ENCODE assay signal across 9 cellular contexts in the genomic region with DNA sequence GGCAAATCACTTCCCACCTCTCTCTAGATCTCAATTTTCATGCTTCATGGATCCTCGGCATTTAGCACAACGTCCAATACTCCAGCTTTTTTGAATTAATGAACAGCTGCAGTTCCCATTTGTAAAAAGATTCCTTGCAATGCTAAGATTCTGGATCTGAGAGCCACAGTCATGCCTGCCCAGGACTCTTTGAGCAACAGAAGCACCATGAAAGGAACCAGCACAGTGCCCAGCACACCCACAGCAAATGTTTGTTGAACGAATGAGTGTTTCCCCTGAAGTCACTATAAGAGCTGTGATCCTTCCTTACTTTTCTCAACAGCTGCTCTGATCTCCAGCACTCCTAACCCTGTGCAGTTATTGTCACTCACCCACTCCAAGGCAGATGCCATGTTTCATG. TPM values are rescaled to one million over a fixed set of nuclear protein-coding genes. Genes with fewer than 3 reads are reported as not detected.
DNase-seq lines count a peak whose midpoint lies in the region; ATAC-seq and TF ChIP-seq lines count a peak whose summit lies in the region.
"Had no signal": no experiment of that assay in that cellular context is flagged by ENCODE, and none has a peak within 500 bp of the region (broad histone marks: within the 10 kb centered on the region; RNA-seq: fewer than 3 reads in every experiment).

No MANE protein-coding gene starts in this region.

- no peak for TF ChIP-seq CTCF in heart right ventricle (IDR thresholded peaks at IDR 0.05)
- TF ChIP-seq CTCF in nephron (IDR thresholded peaks at IDR 0.05; ENCODE audit: unreplicated experiment in 3 of 3) = no peak
- no peak for TF ChIP-seq CTCF in uterus (IDR thresholded peaks at IDR 0.05)
- no peak for TF ChIP-seq CTCF in progenitor cell of endocrine pancreas (IDR thresholded peaks at IDR 0.05; ENCODE audit: unreplicated experiment)

- no peaks in the 10 kb centered on the region for H3K9me3 Mint-ChIP-seq in nephron
- no peaks in the 10 kb centered on the region for H3K9me3 Mint-ChIP-seq in progenitor cell of endocrine pancreas (ENCODE audit: low read depth)

- peaks cover 68% of the 10 kb centered on the region for H3K4me1 Mint-ChIP-seq in nephron
- peaks cover 24% of the 10 kb centered on the region for H3K4me1 Mint-ChIP-seq in progenitor cell of endocrine pancreas (ENCODE audit: low read depth)

- H3K4me1 ChIP-seq in heart right ventricle (peaks cover 43 to 99% (median 90%) of the 10 kb centered on the region in 9 donors), uterus (peaks cover 24 to 41% of the 10 kb centered on the region in 2 donors)

- H3K4me3 Mint-ChIP-seq in nephron (peak overlapping the region in 2 of 3 experiments; percentile 2 to 28), progenitor cell of endocrine pancreas (ENCODE audit: low read depth) (no peak overlapping the region)

- H3K27me3 ChIP-seq in heart right ventricle (no peaks in the 10 kb centered on the region), uterus (no peaks in the 10 kb centered on the region)

- WGBS in heart right ventricle, 2 donors = 52 to 76% methylated on average over 3 of the region's 3 CpGs

- ATAC-seq in heart right ventricle = no peak
- ATAC-seq in left ventricle myocardium superior = no peak
- ATAC-seq in HG03108 (IDR thresholded peaks at IDR 0.05; ENCODE audit: unreplicated experiment) = no peak

- H3K9me3 ChIP-seq in heart right ventricle (no peaks in the 10 kb centered on the region), uterus (no peaks in the 10 kb centered on the region)

- H3K4me3 ChIP-seq in heart right ventricle = no peak overlapping the region
- H3K4me3 ChIP-seq in uterus = no peak overlapping the region

- DNase-seq in heart right ventricle = no peak
- DNase-seq in left ventricle myocardium superior = no peak
- DNase-seq in uterus = no peak
- DNase-seq in OCI-M1 (lab: John Stamatoyannopoulos, UW) = no peak
- no peak for DNase-seq in progenitor cell of endocrine pancreas (ENCODE audit: low spot score, unreplicated experiment)
- DNase-seq: SW 1271 had no signal

- no peak for TF ChIP-seq POLR2A in uterus (IDR thresholded peaks at IDR 0.05)

- H3K36me3 Mint-ChIP-seq in nephron (ENCODE audit: low read depth) (no peaks in the 10 kb centered on the region), progenitor cell of endocrine pancreas (ENCODE audit: insufficient read depth) (no peaks in the 10 kb centered on the region)

- H3K36me3 ChIP-seq in heart right ventricle = no peaks in the 10 kb centered on the region
- no peaks in the 10 kb centered on the region for H3K36me3 ChIP-seq in uterus

- H3K27me3 Mint-ChIP-seq in nephron (ENCODE audit: low read depth) (peaks cover 8% of the 10 kb centered on the region), progenitor cell of endocrine pancreas (no peaks in the 10 kb centered on the region)

- intact Hi-C loops in heart right ventricle (cut with DNase I) (no loop called here), left ventricle myocardium superior (cut with micrococcal nuclease) (no loop called here), uterus (cut with DNase I; ENCODE audit: low total_unique reads) (no loop called here)

- H3K27ac ChIP-seq in heart right ventricle = peak overlapping the region; percentile 23 to 97 (median 90)
- peak overlapping the region; percentile 99 for H3K27ac ChIP-seq in cingulate gyrus (ENCODE audit: low read depth, low read length)
- peak overlapping the region; percentile 92 to 99 for H3K27ac ChIP-seq in uterus

- H3K27ac Mint-ChIP-seq in nephron (peak overlapping the region; percentile 84 to 97 (median 96)), progenitor cell of endocrine pancreas (no peak overlapping the region)

RNA-seq across cellular contexts. Expression of gene DDIT4, which starts 20.7 kb away (rescaled TPM):
- 100 to 1,000 TPM in 1 of 10 donors, 10 to 100 TPM in 9; 13.6 to 102 (median 30.2) TPM for total RNA-seq in heart right ventricle
- polyA plus RNA-seq in heart right ventricle = 100 to 1,000 TPM in 1 of 2 donors, 10 to 100 TPM in 1; 64.7 to 135 TPM
- 64.2 TPM for total RNA-seq in left ventricle myocardium superior
- 100 to 1,000 TPM; 118 to 210 (median 145) TPM for total RNA-seq in uterus
- 36.9 and 49.7 TPM in 2 replicates for total RNA-seq in progenitor cell of endocrine pancreas

RNA-seq across cellular contexts. Expression of gene ASCC1, which starts 36.9 kb away (rescaled TPM):
- total RNA-seq in heart right ventricle = 10 to 100 TPM; 25.2 to 40.5 (median 33.0) TPM
- 10 to 100 TPM in 1 of 2 donors, 1 to 10 TPM in 1; 8.4 to 35.8 TPM for polyA plus RNA-seq in heart right ventricle
- total RNA-seq in left ventricle myocardium superior = 34.7 TPM
- 100 to 1,000 TPM in 1 of 4 donors, 10 to 100 TPM in 3; 17.9 to 156 (median 38.4) TPM for total RNA-seq in uterus
- 40.0 and 42.2 TPM in 2 replicates for total RNA-seq in progenitor cell of endocrine pancreas

RNA-seq across cellular contexts. Expression of gene ANAPC16, which starts 37.2 kb away (rescaled TPM):
- 100 to 1,000 TPM; 181 to 246 (median 221) TPM for total RNA-seq in heart right ventricle
- polyA plus RNA-seq in heart right ventricle = 100 to 1,000 TPM; 129 to 149 TPM
- total RNA-seq in left ventricle myocardium superior = 260 TPM
- 100 to 1,000 TPM in 2 of 4 donors, 10 to 100 TPM in 2; 83.8 to 144 (median 101) TPM for total RNA-seq in uterus
- total RNA-seq in progenitor cell of endocrine pancreas = 85.3 and 85.9 TPM in 2 replicates
